In genomic region chr2:235709124-235709813, GRCh38 we compare ENCODE assay signal across 1 cellular context.
TF ChIP-seq lines count a peak whose summit lies in the region.

No MANE protein-coding gene starts in this region.

TF ChIP-seq in HepG2, 621 proteins besides CTCF, POLR2A, EP300 and RAD21:
- TF ChIP-seq ZNF687 (CRISPR knock-in tag; IDR thresholded peaks at IDR 0.05) = peak; percentile 29
- no peak for TF ChIP-seq ZBTB20 (CRISPR knock-in tag; IDR thresholded peaks at IDR 0.05; ENCODE audit: borderline replicate concordance, low read depth)
- peak; percentile 5; the same call in 1 of the 2 replicates for TF ChIP-seq PATZ1 (CRISPR knock-in tag; IDR thresholded peaks at IDR 0.05)
- TF ChIP-seq FOSL2 (CRISPR knock-in tag; IDR thresholded peaks at IDR 0.05) = peak; percentile 43; the same call in 1 of the 2 replicates
